Comparison of ENCODE assay signal across 8 cellular contexts in the genomic region with DNA sequence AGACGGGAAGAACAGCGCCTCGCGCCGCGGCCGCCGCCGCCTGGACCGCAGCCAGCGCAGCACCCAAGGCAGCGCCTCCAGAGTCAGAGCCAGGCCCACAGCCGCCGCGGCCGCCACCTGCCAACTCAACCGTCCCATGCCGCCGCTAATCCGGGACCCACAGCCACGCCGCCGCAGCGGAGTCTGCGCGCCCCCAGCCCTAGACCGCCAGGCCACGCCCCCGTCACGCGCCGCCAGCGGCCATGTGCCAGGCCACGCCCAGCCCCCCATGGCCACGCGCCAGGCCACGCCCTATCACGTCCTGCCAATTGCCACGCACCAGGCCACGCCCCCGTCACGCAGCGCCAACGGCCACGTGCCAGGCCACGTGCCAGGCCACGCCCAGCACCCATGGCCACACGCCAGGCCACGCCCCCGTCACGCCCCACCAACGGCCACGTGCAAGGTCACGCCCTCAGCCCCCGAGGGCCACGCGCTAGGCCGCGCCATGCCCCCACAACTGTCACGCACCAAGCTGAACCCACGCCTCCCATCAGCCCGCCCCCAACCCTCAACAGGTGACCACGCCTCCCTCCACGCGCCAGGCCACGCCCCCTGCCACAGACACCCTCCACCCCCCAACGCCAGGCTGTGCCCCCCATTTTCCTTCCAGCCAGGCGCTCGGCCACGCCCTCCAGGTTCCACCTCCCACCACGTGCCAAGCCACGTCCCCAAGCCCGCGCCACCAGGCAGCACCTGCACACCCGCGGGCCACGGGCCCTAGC. TPM values are rescaled to one million over a fixed set of nuclear protein-coding genes. Genes with fewer than 3 reads are reported as not detected.
A peak's percentile ranks its signal among the peaks of the same experiment; 100 is the strongest.
DNase-seq lines count a peak whose midpoint lies in the region; ATAC-seq and TF ChIP-seq lines count a peak whose summit lies in the region.

A gene with protein sequence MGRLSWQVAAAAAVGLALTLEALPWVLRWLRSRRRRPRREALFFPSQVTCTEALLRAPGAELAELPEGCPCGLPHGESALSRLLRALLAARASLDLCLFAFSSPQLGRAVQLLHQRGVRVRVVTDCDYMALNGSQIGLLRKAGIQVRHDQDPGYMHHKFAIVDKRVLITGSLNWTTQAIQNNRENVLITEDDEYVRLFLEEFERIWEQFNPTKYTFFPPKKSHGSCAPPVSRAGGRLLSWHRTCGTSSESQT (minus strand): TSS at position 185 of the 764 bp plus-strand sequence. CDS start 47 bp downstream, at position 138.

- TF ChIP-seq POLR2A in uterus (IDR thresholded peaks at IDR 0.05): peak in 1 of 2 donors; percentile 42

- H3K36me3 ChIP-seq in uterus: no peaks in the 10 kb centered on the region

- peak; percentile 58 for ATAC-seq in GM19438 (IDR thresholded peaks at IDR 0.05; ENCODE audit: low read depth, unreplicated experiment)

- H3K36me3 Mint-ChIP-seq in CD14-positive monocyte: peaks cover 19 to 31% of the 10 kb centered on the region in 2 donors

- no peaks in the 10 kb centered on the region for H3K27me3 ChIP-seq in uterus

- intact Hi-C loops in CD14-positive monocyte (cut with micrococcal nuclease): no loop called here
- intact Hi-C loops in uterus (cut with DNase I; ENCODE audit: low total_unique reads): no loop called here

- peak within 1 kb of the TSS; percentile 80 to 86 for H3K27ac ChIP-seq in uterus

- peaks cover 23% of the 10 kb centered on the region for H3K4me1 Mint-ChIP-seq in CD14-positive monocyte

- no peaks in the 10 kb centered on the region for H3K9me3 ChIP-seq in uterus

- peak within 1 kb of the TSS; percentile 52 for H3K4me3 ChIP-seq in Jurkat, Clone E6-1 (ENCODE audit: low read length)
- H3K4me3 ChIP-seq in fibroblast of pulmonary artery (replicated peaks; ENCODE audit: low read depth, low read length) (peak within 1 kb of the TSS; percentile 53), uterus (peak within 1 kb of the TSS; percentile 34 to 48)

- peaks cover 0 to 7% (median 0%) of the 10 kb centered on the region in 7 donors for H3K9me3 Mint-ChIP-seq in CD14-positive monocyte

- DNase-seq in CD14-positive monocyte (ENCODE audit: low spot score) (peak; percentile 85), RPMI8226 (peak; percentile 88), activated T-helper 1 cell treated with Interleukin-2 at 50 U/mL for 16 hours (ENCODE audit: low read depth) (peak; percentile 87), fibroblast of pulmonary artery (ENCODE audit: low read depth) (peak; percentile 65), pulmonary artery endothelial cell (ENCODE audit: low read depth, low spot score) (peak; percentile 37), uterus (peak; percentile 79 to 82)
- peak; percentile 64 for DNase-seq in Jurkat, Clone E6-1 (ENCODE audit: low read depth, low spot score)

- peaks cover 0 to 17% of the 10 kb centered on the region in 2 donors for H3K4me1 ChIP-seq in uterus

- peak within 1 kb of the TSS; percentile 80 to 91 for H3K4me3 Mint-ChIP-seq in CD14-positive monocyte

- TF ChIP-seq CTCF in CD14-positive monocyte (IDR thresholded peaks at IDR 0.05) (no peak), fibroblast of pulmonary artery (IDR thresholded peaks at IDR 0.05; ENCODE audit: low read length, missing control alignments) (no peak), uterus (IDR thresholded peaks at IDR 0.05) (no peak)

- H3K27me3 Mint-ChIP-seq in CD14-positive monocyte (ENCODE audit: low read depth in 3 of 3): peaks cover 13 to 19% (median 15%) of the 10 kb centered on the region in 3 donors

- H3K27ac Mint-ChIP-seq in CD14-positive monocyte: peak within 1 kb of the TSS; percentile 12 to 78 (median 50)

RNA-seq across cellular contexts. Expression of the gene that starts here (rescaled TPM):
- polyA plus RNA-seq in CD14-positive monocyte: under 1 TPM; 0.16 to 0.50 TPM
- 4.8 TPM for polyA plus RNA-seq in Jurkat, Clone E6-1 (2012; ENCODE audit: insufficient read depth, insufficient read length)
- 2.3 and 2.4 TPM in 2 replicates for total RNA-seq in pulmonary artery endothelial cell
- 1 to 10 TPM in 3 of 4 donors, under 1 TPM in 1; 0.77 to 8.1 (median 5.0) TPM for total RNA-seq in uterus

Comparison
In these comparisons a context has a peak if more than half of its experiments do, and no peak if none do; other contexts are left out.
1. Peak in every context shown above with its lines: DNase-seq, ATAC-seq, H3K4me3 ChIP-seq and H3K27ac ChIP-seq.
2. Peak in DNase-seq in CD14-positive monocyte; RNA of the gene not detected or under 1 TPM.
3. DNase-seq: peak in every context shown above with its lines; median percentile 88 in RPMI8226; 87 in activated T-helper 1 cell treated with Interleukin-2 at 50 U/mL for 16 hours; 85 in CD14-positive monocyte; 80 in uterus; 65 in fibroblast of pulmonary artery; 64 in Jurkat, Clone E6-1; 37 in pulmonary artery endothelial cell.